In genomic region chr15:85550283-85550682, GRCh38 we compare ENCODE assay signal across 15 cellular contexts.
"Had no signal": no experiment of that assay in that cellular context is flagged by ENCODE, and none has a peak within 500 bp of the region (broad histone marks: within the 10 kb centered on the region; RNA-seq: fewer than 3 reads in every experiment).

No MANE protein-coding gene starts in this region.

- H3K36me3 ChIP-seq: cardiac muscle cell had no signal

- DNase-seq: activated CD4-positive, alpha-beta T cell treated with anti-CD3 and anti-CD28 coated beads, Interleukin-2, amount 50 U/mL, for 48 hours; activated naive CD4-positive, alpha-beta T cell treated with anti-CD3 and anti-CD28 coated beads, Interleukin-2, amount 50 U/mL, for 16 hours; endodermal cell; erythroblast; mesenchymal stem cell; naive thymus-derived CD8-positive, alpha-beta T cell; stimulated activated CD4-positive, alpha-beta T cell treated with anti-CD3 and anti-CD28 coated beads, Interleukin-4, amount 100 ng/mL, for 4 hours; stimulated activated CD8-positive, alpha-beta memory T cell treated with anti-CD3 and anti-CD28 coated beads, Interleukin-4, amount 100 ng/mL, for 48 hours; stimulated activated naive CD4-positive, alpha-beta T cell treated with Interleukin-2 at 50 U/mL for 16 hours; substantia nigra; T-helper 1 cell had no signal

- H3K9me3 ChIP-seq: tibial nerve had no signal

- H3K4me3 Mint-ChIP-seq: endodermal cell; naive thymus-derived CD8-positive, alpha-beta T cell had no signal

- H3K4me1 Mint-ChIP-seq: endodermal cell had no signal

- H3K27me3 Mint-ChIP-seq: naive thymus-derived CD8-positive, alpha-beta T cell had no signal

- H3K4me3 ChIP-seq: cardiac muscle cell, skin epidermis, tibial nerve had no signal

- H3K27ac ChIP-seq: cardiac muscle cell, skin epidermis, tibial nerve, VCaP had no signal

- H3K27ac Mint-ChIP-seq: endodermal cell had no signal

- H3K9me3 Mint-ChIP-seq: naive thymus-derived CD8-positive, alpha-beta T cell had no signal

- H3K27me3 ChIP-seq: cardiac muscle cell, tibial nerve had no signal
